9 cellular contexts compared by ENCODE assay signal in the genomic region with DNA sequence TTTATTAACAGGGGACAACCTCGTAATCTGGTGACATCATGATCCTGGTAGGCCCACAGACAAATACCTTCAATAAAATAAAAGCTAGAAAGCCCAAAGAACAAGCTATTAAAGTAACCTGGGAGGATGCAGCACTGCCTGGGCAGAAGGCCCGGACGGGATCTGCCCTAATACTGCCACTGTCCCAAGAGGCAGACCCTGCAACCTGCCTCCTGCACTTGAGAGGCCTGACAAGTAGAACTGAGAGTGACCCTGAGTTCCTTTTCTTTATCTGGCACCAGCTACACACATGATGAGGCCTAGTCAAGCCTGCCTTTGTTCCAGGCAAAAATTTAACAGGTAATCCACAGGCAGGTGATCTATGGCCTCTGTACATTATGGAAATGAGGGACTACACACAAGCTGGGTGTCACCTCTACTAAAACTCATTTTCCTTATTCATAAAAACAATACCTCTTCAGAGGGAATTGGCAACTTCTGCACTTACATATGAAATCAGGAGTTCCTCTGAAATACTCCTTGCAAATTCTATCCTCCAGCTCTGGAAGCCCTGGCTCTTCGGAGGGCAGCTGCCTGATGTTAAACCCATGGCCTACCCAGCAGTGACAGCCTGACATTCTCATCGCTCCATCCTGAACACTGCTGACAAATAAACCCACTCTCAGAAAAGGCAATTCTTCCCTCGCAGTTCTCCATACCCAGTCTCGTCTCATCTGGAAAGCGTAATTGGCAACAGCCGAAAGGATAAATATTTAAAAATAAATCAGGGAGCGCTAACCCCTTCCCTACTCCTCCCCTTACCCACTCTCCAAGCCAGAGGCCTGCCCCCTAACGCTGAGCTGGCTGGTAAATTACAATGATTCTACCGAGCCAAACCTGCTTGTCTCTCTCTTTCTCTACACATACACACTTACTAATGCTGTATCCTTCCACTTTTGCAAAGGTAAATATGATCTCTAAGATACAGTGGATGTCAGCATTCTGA. TPM values are rescaled to one million over a fixed set of nuclear protein-coding genes. Genes with fewer than 3 reads are reported as not detected.
DNase-seq lines count a peak whose midpoint lies in the region; ATAC-seq and TF ChIP-seq lines count a peak whose summit lies in the region.
"Had no signal": no experiment of that assay in that cellular context is flagged by ENCODE, and none has a peak within 500 bp of the region (broad histone marks: within the 10 kb centered on the region; RNA-seq: fewer than 3 reads in every experiment).

No MANE protein-coding gene starts in this region.

- TF ChIP-seq POLR2A in upper lobe of left lung (IDR thresholded peaks at IDR 0.05) = no peak

- ATAC-seq in upper lobe of left lung (ENCODE audit: low FRiP score in 2 of 2) = no peak
- ATAC-seq in GM18873 (IDR thresholded peaks at IDR 0.05; ENCODE audit: low FRiP score, unreplicated experiment) = no peak

- H3K4me3 ChIP-seq in colonic mucosa = no peak overlapping the region
- no peak overlapping the region for H3K4me3 ChIP-seq in mucosa of rectum (ENCODE audit: low read length in 2 of 2)
- H3K4me3 ChIP-seq in upper lobe of left lung = no peak overlapping the region

- H3K9me3 ChIP-seq in colonic mucosa (no peaks in the 10 kb centered on the region), mucosa of rectum (ENCODE audit: control insufficient read depth in 2 of 2, low read length in 2 of 2) (no peaks in the 10 kb centered on the region), upper lobe of left lung (no peaks in the 10 kb centered on the region)

- intact Hi-C loops in colonic mucosa (cut with DNase I) = no loop called here

- H3K36me3 ChIP-seq in colonic mucosa (no peaks in the 10 kb centered on the region), mucosa of rectum (ENCODE audit: control insufficient read depth in 2 of 2, insufficient read depth in 2 of 2, low read length in 2 of 2) (no peaks in the 10 kb centered on the region), upper lobe of left lung (no peaks in the 10 kb centered on the region)

- TF ChIP-seq CTCF in colonic mucosa (IDR thresholded peaks at IDR 0.05) = no peak
- no peak for TF ChIP-seq CTCF in upper lobe of left lung (IDR thresholded peaks at IDR 0.05)

- no peak for TF ChIP-seq EP300 in upper lobe of left lung (IDR thresholded peaks at IDR 0.05)

- H3K4me1 ChIP-seq in colonic mucosa (peaks cover 11% of the 10 kb centered on the region), mucosa of rectum (ENCODE audit: control insufficient read depth in 2 of 2, insufficient read depth in 2 of 2, low read length in 2 of 2) (peaks cover 36 to 66% of the 10 kb centered on the region in 2 donors), upper lobe of left lung (peaks cover 46 to 70% (median 66%) of the 10 kb centered on the region in 4 donors)

- H3K9ac ChIP-seq in colonic mucosa (ENCODE audit: low read depth in 2 of 2, low read length in 2 of 2) (peak overlapping the region; percentile 37 to 74), mucosa of rectum (ENCODE audit: low read depth in 1 of 2, low read length in 2 of 2) (peak overlapping the region in 1 of 2 donors; percentile 16)

- WGBS in upper lobe of left lung, 2 donors = 80 to 85% methylated on average over 12 of the region's 12 CpGs

- H3K27me3 ChIP-seq in colonic mucosa (no peaks in the 10 kb centered on the region), mucosa of rectum (ENCODE audit: control insufficient read depth in 2 of 2, insufficient read depth in 2 of 2, low read length in 2 of 2) (no peaks in the 10 kb centered on the region), upper lobe of left lung (no peaks in the 10 kb centered on the region)

- DNase-seq in NCI-H510A treated with DMSO at 0.1 percent for 48 hours (lab: John Stamatoyannopoulos, UW) = peak; percentile 62
- DNase-seq in NCI-H510A (lab: John Stamatoyannopoulos, UW) = no peak
- DNase-seq in colonic mucosa = no peak
- DNase-seq in upper lobe of left lung = no peak
- no peak for DNase-seq in NK-92 treated with Interleukin-12 subunit alpha and Interleukin-12 subunit beta, amount 100 ng/mL, for 24 hours (lab: John Stamatoyannopoulos, UW)
- DNase-seq in activated T-cell treated with anti-CD3 and anti-CD28 coated beads, Interleukin-2, amount 50 U/mL, for 1 hour = no peak
- DNase-seq: Karpas-422 had no signal

- H3K27ac ChIP-seq in colonic mucosa = peak overlapping the region; percentile 52
- peak overlapping the region; percentile 59 to 65 for H3K27ac ChIP-seq in mucosa of rectum (ENCODE audit: low read depth in 2 of 2, low read length in 2 of 2)
- H3K27ac ChIP-seq in upper lobe of left lung = peak overlapping the region; percentile 60 to 98 (median 95)

RNA-seq across cellular contexts. Expression of gene ZFHX3, which starts 2.5 kb away (rescaled TPM):
- total RNA-seq in colonic mucosa = 10 to 100 TPM; 10.5 to 12.8 TPM
- 10 to 100 TPM; 22.4 to 40.3 (median 27.0) TPM for total RNA-seq in upper lobe of left lung
